Comparison of ENCODE assay signal across 8 cellular contexts in the genomic region with DNA sequence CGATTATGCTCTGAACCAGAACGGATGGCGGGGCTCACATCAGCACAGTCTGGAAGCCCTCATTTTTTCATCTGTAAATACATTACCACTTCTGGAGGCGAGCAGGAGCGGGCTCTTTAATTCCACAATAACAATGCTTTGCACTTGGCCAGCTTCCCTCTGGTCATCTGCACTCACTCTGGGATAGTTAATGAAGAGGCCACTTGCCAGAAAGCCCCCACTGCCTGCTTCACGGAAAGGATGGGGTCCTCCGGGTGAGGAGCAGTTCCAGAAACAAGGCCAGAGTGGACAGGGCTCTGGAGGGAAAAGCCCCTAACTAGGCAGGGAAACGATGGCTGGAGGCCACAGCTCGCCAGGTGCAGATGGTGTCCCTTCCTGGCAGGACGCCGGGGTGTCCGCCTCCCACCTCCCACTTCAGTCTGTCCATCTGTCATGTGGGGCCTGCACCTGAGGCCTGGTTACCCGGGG. TPM values are rescaled to one million over a fixed set of nuclear protein-coding genes. Genes with fewer than 3 reads are reported as not detected.
A peak's percentile ranks its signal among the peaks of the same experiment; 100 is the strongest.
DNase-seq lines count a peak whose midpoint lies in the region; ATAC-seq and TF ChIP-seq lines count a peak whose summit lies in the region.

No MANE protein-coding gene starts in this region.

- intact Hi-C loops in right lobe of liver (cut with DNase I), result no loop called here

- H3K4me3 Mint-ChIP-seq in stimulated activated naive CD8-positive, alpha-beta T cell treated with anti-CD3 and anti-CD28 coated beads, Interleukin-15, Interleukin-2, amounts not matched to agents 100 ng/mL and 50 ng/mL, for 24 hours, result peak overlapping the region; percentile 63

- peaks cover 9% of the 10 kb centered on the region for H3K4me1 Mint-ChIP-seq in stimulated activated naive CD8-positive, alpha-beta T cell treated with anti-CD3 and anti-CD28 coated beads, Interleukin-15, Interleukin-2, amounts not matched to agents 100 ng/mL and 50 ng/mL, for 24 hours (ENCODE audit: low read depth)

- TF ChIP-seq EP300 in tibial nerve (IDR thresholded peaks at IDR 0.05), result no peak

- DNase-seq in stimulated activated naive CD8-positive, alpha-beta T cell treated with anti-CD3 and anti-CD28 coated beads, Interleukin-15, Interleukin-2, amounts not matched to agents 100 U/mL and 50 U/mL, for 24 hours, result no peak
- peak in 26 of 61 donors; percentile 23 to 88 (median 49) for DNase-seq in caudate nucleus (lab: John Stamatoyannopoulos, UW)
- DNase-seq in right lobe of liver, result peak in 1 of 3 donors; percentile 60
- peak in 1 of 2 donors; percentile 48 for DNase-seq in tibial nerve (ENCODE audit: low spot score in 2 of 2)
- DNase-seq in dedifferentiated amniotic fluid mesenchymal stem cell (ENCODE audit: extremely low spot score), result no peak
- no peak for DNase-seq in NCI-H2081 treated with DMSO at 0.1 percent for 48 hours (lab: John Stamatoyannopoulos, UW)

- H3K4me1 ChIP-seq in right lobe of liver, result peaks cover 0 to 39% (median 23%) of the 10 kb centered on the region in 4 donors
- H3K4me1 ChIP-seq in tibial nerve, result peaks cover 0 to 64% (median 39%) of the 10 kb centered on the region in 4 donors

- no peak overlapping the region for H3K27ac Mint-ChIP-seq in stimulated activated naive CD8-positive, alpha-beta T cell treated with anti-CD3 and anti-CD28 coated beads, Interleukin-15, Interleukin-2, amounts not matched to agents 100 ng/mL and 50 ng/mL, for 24 hours

- H3K9me3 ChIP-seq in right lobe of liver (no peaks in the 10 kb centered on the region), tibial nerve (no peaks in the 10 kb centered on the region)

- H3K4me3 ChIP-seq in right lobe of liver (peak overlapping the region; percentile 85 to 98 (median 95)), tibial nerve (peak overlapping the region; percentile 84 to 98 (median 93))

- H3K27ac ChIP-seq in caudate nucleus (ENCODE audit: low read depth, low read length) (peak overlapping the region; percentile 87), right lobe of liver (peak overlapping the region; percentile 89 to 96 (median 92)), tibial nerve (peak overlapping the region; percentile 87 to 91 (median 89))

- 11% methylated on average over 10 of the region's 13 CpGs for WGBS in right lobe of liver (ENCODE audit: insufficient coverage, low coverage, low lambda C conversion rate, missing lambda C conversion rate)
- 11 to 15% methylated on average over 11 to 12 of the region's 13 CpGs for WGBS in tibial nerve, 2 donors

- H3K9me3 Mint-ChIP-seq in stimulated activated naive CD8-positive, alpha-beta T cell treated with anti-CD3 and anti-CD28 coated beads, Interleukin-15, Interleukin-2, amounts not matched to agents 100 ng/mL and 50 ng/mL, for 24 hours, result no peaks in the 10 kb centered on the region

- H3K27me3 Mint-ChIP-seq in stimulated activated naive CD8-positive, alpha-beta T cell treated with anti-CD3 and anti-CD28 coated beads, Interleukin-15, Interleukin-2, amounts not matched to agents 100 ng/mL and 50 ng/mL, for 24 hours, result peaks cover 52% of the 10 kb centered on the region

- no peak for ATAC-seq in stimulated activated naive CD8-positive, alpha-beta T cell treated with anti-CD3 and anti-CD28 coated beads, Interleukin-15, Interleukin-2, amounts not matched to agents 100 U/mL and 50 U/mL, for 24 hours
- ATAC-seq in right lobe of liver (peak; percentile 1 to 13 (median 2)), HG02642 (IDR thresholded peaks at IDR 0.05; ENCODE audit: poor library complexity, unreplicated experiment) (no peak)

- H3K36me3 Mint-ChIP-seq in stimulated activated naive CD8-positive, alpha-beta T cell treated with anti-CD3 and anti-CD28 coated beads, Interleukin-15, Interleukin-2, amounts not matched to agents 100 ng/mL and 50 ng/mL, for 24 hours (ENCODE audit: low read depth), result no peaks in the 10 kb centered on the region

- TF ChIP-seq POLR2A in right lobe of liver (IDR thresholded peaks at IDR 0.05) (no peak), tibial nerve (IDR thresholded peaks at IDR 0.05) (no peak)

- H3K27me3 ChIP-seq in right lobe of liver (no peaks in the 10 kb centered on the region), tibial nerve (no peaks in the 10 kb centered on the region)

- no peak for TF ChIP-seq CTCF in right lobe of liver (IDR thresholded peaks at IDR 0.05)
- no peak for TF ChIP-seq CTCF in tibial nerve (IDR thresholded peaks at IDR 0.05)

- H3K36me3 ChIP-seq in right lobe of liver, result no peaks in the 10 kb centered on the region
- no peaks in the 10 kb centered on the region for H3K36me3 ChIP-seq in tibial nerve

RNA-seq across cellular contexts. Expression of a gene that starts 13.1 kb away (rescaled TPM):
- total RNA-seq in right lobe of liver (100 to 1,000 TPM in 1 of 6 experiments, 10 to 100 TPM in 5; 29.2 to 108 (median 51.2) TPM), tibial nerve (10 to 100 TPM; 41.0 to 57.3 (median 42.9) TPM)

RNA-seq across cellular contexts. Expression of a gene that starts 45.8 kb away (rescaled TPM):
- total RNA-seq in right lobe of liver (not detected), tibial nerve (10 to 100 TPM in 1 of 4 donors, 1 to 10 TPM in 2, under 1 TPM in 1; 0.59 to 24.3 (median 1.2) TPM)

RNA-seq across cellular contexts. Expression of a gene that starts 57.6 kb away (rescaled TPM):
- total RNA-seq in right lobe of liver (not detected), tibial nerve (10 to 100 TPM in 3 of 4 donors, 1 to 10 TPM in 1; 4.2 to 45.0 (median 15.5) TPM)

Comparison
In these comparisons a context has a peak if more than half of its experiments do, and no peak if none do; other contexts are left out.
1. ATAC-seq: peak in right lobe of liver (4 of 4); none in stimulated activated naive CD8-positive, alpha-beta T cell treated with anti-CD3 and anti-CD28 coated beads, Interleukin-15, Interleukin-2, amounts not matched to agents 100 U/mL and 50 U/mL, for 24 hours (single experiment) and HG02642 (single experiment).
2. RNA of a gene that starts 57.6 kb away (total RNA-seq): 4.2 to 45.0 TPM in tibial nerve; not detected in right lobe of liver; every median in the first group is over 4 times any median in the second.
3. Peak in every context shown above with its lines, with median percentiles within 50 percentile points of each other: H3K27ac ChIP-seq.